ENCODE assay signal across 34 cellular contexts in genomic region chr4:116001291-116001690, GRCh38.
"Had no signal": no experiment of that assay in that cellular context is flagged by ENCODE, and none has a peak within 500 bp of the region (broad histone marks: within the 10 kb centered on the region; RNA-seq: fewer than 3 reads in every experiment).

No MANE protein-coding gene starts in this region.

- H3K9me3 ChIP-seq: MG63 had no signal

- DNase-seq: Karpas-422, Kasumi-1, MG63, MM.1S, MV-4-11, NCI-H1048, NCI-H1092, NCI-H1092 treated with DMSO at 0.1 percent for 48 hours, NCI-H1105, NCI-H1105 treated with DMSO at 0.1 percent for 48 hours, NCI-H1417, NCI-H1417 treated with DMSO at 0.1 percent for 48 hours, NCI-H1436, NCI-H1436 treated with DMSO at 0.1 percent for 48 hours, NCI-H146, NCI-H1694, NCI-H1694 treated with DMSO at 0.1 percent for 48 hours, NCI-H187, NCI-H187 treated with DMSO at 0.1 percent for 48 hours, NCI-H1930, NCI-H2029, NCI-H2029 treated with DMSO at 0.1 percent for 48 hours, NCI-H2081, NCI-H2081 treated with DMSO at 0.1 percent for 48 hours, NCI-H2107, NCI-H2171, NCI-H2171 treated with DMSO at 0.1 percent for 48 hours, NCI-H2227 treated with DMSO at 0.1 percent for 48 hours, NCI-H226, NCI-H345, NCI-H446, NCI-H446 treated with DMSO at 0.1 percent for 48 hours, NCI-H510A, NCI-H510A treated with DMSO at 0.1 percent for 48 hours had no signal

- H3K4me3 ChIP-seq: MG63 had no signal

- H3K36me3 ChIP-seq: MG63 had no signal

- H3K27me3 ChIP-seq: MG63 had no signal
